Comparison of ENCODE assay signal across 8 cellular contexts in genomic region chr10:101695404-101695732, GRCh38. TPM values are rescaled to one million over a fixed set of nuclear protein-coding genes. Genes with fewer than 3 reads are reported as not detected.
DNase-seq lines count a peak whose midpoint lies in the region; ATAC-seq and TF ChIP-seq lines count a peak whose summit lies in the region.

No MANE protein-coding gene starts in this region.

- no peaks in the 10 kb centered on the region for H3K27me3 ChIP-seq in A673 (replicated peaks; ENCODE audit: insufficient read depth, low read depth, low read length, poor library complexity)
- no peaks in the 10 kb centered on the region for H3K27me3 ChIP-seq in HAP-1 (ENCODE audit: low read depth)
- H3K27me3 ChIP-seq in ascending aorta: no peaks in the 10 kb centered on the region
- H3K27me3 ChIP-seq in right lobe of liver: no peaks in the 10 kb centered on the region
- H3K27me3 ChIP-seq in vagina: no peaks in the 10 kb centered on the region

- CTCF ChIA-PET in A673 (lab: Charles Lee): no interaction called here

- TF ChIP-seq POLR2A in right lobe of liver (IDR thresholded peaks at IDR 0.05) (no peak), vagina (IDR thresholded peaks at IDR 0.05) (no peak)

- intact Hi-C loops in A673 (cut with micrococcal nuclease; ENCODE audit: unreplicated experiment) (no loop called here), ascending aorta (cut with DNase I) (no loop called here), right lobe of liver (cut with DNase I) (no loop called here), vagina (cut with DNase I) (no loop called here)

- no peaks in the 10 kb centered on the region for H3K9me3 ChIP-seq in A673 (ENCODE audit: low read depth, low read length, poor library complexity, severe bottlenecking)
- no peaks in the 10 kb centered on the region for H3K9me3 ChIP-seq in HAP-1
- H3K9me3 ChIP-seq in ascending aorta: no peaks in the 10 kb centered on the region
- H3K9me3 ChIP-seq in right lobe of liver: no peaks in the 10 kb centered on the region
- H3K9me3 ChIP-seq in vagina: no peaks in the 10 kb centered on the region

- no peak for ATAC-seq in right lobe of liver

- POLR2A ChIA-PET in A673 (lab: Charles Lee; ENCODE audit: low non-redundant PET): no interaction called here

- BruUV-seq in A673 (replicated peaks; lab: Mats Ljungman, UMichigan): no TSS peak

- in situ Hi-C loops in HAP-1 (cut with MboI; ENCODE audit: low sequenced_read_pairs): no loop called here

- TF ChIP-seq CTCF in A673 (conservative IDR thresholded peaks at IDR 0.05; ENCODE audit: low read depth, low read length) (no peak), ascending aorta (IDR thresholded peaks at IDR 0.05) (no peak), right lobe of liver (IDR thresholded peaks at IDR 0.05) (no peak), vagina (IDR thresholded peaks at IDR 0.05) (no peak)

- H3K4me1 ChIP-seq in A673 (ENCODE audit: insufficient read depth, low read length, poor library complexity, severe bottlenecking) (no peaks in the 10 kb centered on the region), HAP-1 (peaks cover 25% of the 10 kb centered on the region), ascending aorta (peaks cover 13 to 20% of the 10 kb centered on the region in 2 donors), right lobe of liver (peaks cover 0 to 23% (median 11%) of the 10 kb centered on the region in 4 donors), vagina (peaks cover 43% of the 10 kb centered on the region)

- peak overlapping the region; percentile 80 for H3K4me3 ChIP-seq in A673 (ENCODE audit: low read depth, low read length, poor library complexity, severe bottlenecking)
- peak overlapping the region; percentile 50 for H3K4me3 ChIP-seq in HAP-1
- peak overlapping the region; percentile 79 to 94 for H3K4me3 ChIP-seq in ascending aorta
- H3K4me3 ChIP-seq in right lobe of liver: peak overlapping the region; percentile 74 to 92 (median 87)
- H3K4me3 ChIP-seq in vagina: peak overlapping the region; percentile 55 to 90

- H3K27ac ChIP-seq in A673 (ENCODE audit: low read depth, low read length, poor library complexity, severe bottlenecking): peak overlapping the region; percentile 98
- peak overlapping the region; percentile 97 to 99 for H3K27ac ChIP-seq in ascending aorta
- peak overlapping the region; percentile 88 to 96 (median 96) for H3K27ac ChIP-seq in right lobe of liver
- peak overlapping the region; percentile 97 for H3K27ac ChIP-seq in vagina

- WGBS in right lobe of liver (ENCODE audit: insufficient coverage, low coverage, low lambda C conversion rate, missing lambda C conversion rate): no CpG with 5 or more reads among the region's 8 CpGs

- DNase-seq in A673 (ENCODE audit: low spot score) (peak; percentile 33), HAP-1 (ENCODE audit: low spot score in 2 of 2) (no peak), ascending aorta (ENCODE audit: low spot score in 2 of 2) (no peak), right lobe of liver (no peak), vagina (ENCODE audit: extremely low spot score in 2 of 2) (no peak), OCI-M2 (lab: John Stamatoyannopoulos, UW; ENCODE audit: unreplicated experiment) (no peak), AML-193 (lab: John Stamatoyannopoulos, UW) (no peak), NCI-H2227 treated with DMSO at 0.1 percent for 48 hours (lab: John Stamatoyannopoulos, UW) (no peak)

- H3K36me3 ChIP-seq in A673 (ENCODE audit: insufficient read depth, low read length, poor library complexity, severe bottlenecking) (no peaks in the 10 kb centered on the region), HAP-1 (replicated peaks) (no peaks in the 10 kb centered on the region; the same call in 1 of the 2 replicates), ascending aorta (no peaks in the 10 kb centered on the region), right lobe of liver (no peaks in the 10 kb centered on the region), vagina (no peaks in the 10 kb centered on the region)

RNA-seq across cellular contexts. Expression of gene FBXW4, which starts 0.4 kb away (rescaled TPM):
- 19.5 and 24.0 TPM in 2 replicates for total RNA-seq in A673 (2021)
- 21.3 TPM for total RNA-seq in ascending aorta
- 10 to 100 TPM; 15.1 to 29.5 (median 25.6) TPM for total RNA-seq in right lobe of liver
- total RNA-seq in vagina: 49.6 TPM
